In the genomic region with DNA sequence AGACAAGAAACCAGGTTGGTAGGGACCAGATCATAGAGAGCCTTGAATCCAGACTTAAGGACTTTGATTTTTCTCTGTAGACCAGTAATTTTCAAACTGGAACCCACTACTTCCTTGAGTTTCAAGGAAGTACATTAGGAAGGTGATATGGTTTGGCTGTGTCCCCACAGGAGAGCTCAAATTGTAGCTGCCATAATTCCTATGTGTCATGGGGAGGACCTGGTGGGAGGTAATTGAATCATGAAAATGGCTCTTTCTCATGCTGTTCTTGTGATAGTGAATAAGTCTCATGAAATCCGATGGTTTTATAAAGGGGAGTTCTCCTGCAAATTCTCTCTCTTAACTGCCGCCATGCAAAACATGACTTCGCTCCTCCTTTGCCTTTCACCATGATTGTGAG, we compare ENCODE assay signal across 35 cellular contexts.
"Had no signal": no experiment of that assay in that cellular context is flagged by ENCODE, and none has a peak within 500 bp of the region (broad histone marks: within the 10 kb centered on the region; RNA-seq: fewer than 3 reads in every experiment).

No MANE protein-coding gene starts in this region.

- DNase-seq: Karpas-422, Kasumi-1, MG63, MM.1S, MV-4-11, NCI-H1048, NCI-H1092, NCI-H1092 treated with DMSO at 0.1 percent for 48 hours, NCI-H1105, NCI-H1105 treated with DMSO at 0.1 percent for 48 hours, NCI-H1417, NCI-H1417 treated with DMSO at 0.1 percent for 48 hours, NCI-H1436, NCI-H1436 treated with DMSO at 0.1 percent for 48 hours, NCI-H146, NCI-H1694, NCI-H1694 treated with DMSO at 0.1 percent for 48 hours, NCI-H187, NCI-H187 treated with DMSO at 0.1 percent for 48 hours, NCI-H1930, NCI-H2029, NCI-H2029 treated with DMSO at 0.1 percent for 48 hours, NCI-H2081, NCI-H2081 treated with DMSO at 0.1 percent for 48 hours, NCI-H2107, NCI-H2171, NCI-H2171 treated with DMSO at 0.1 percent for 48 hours, NCI-H2227 treated with DMSO at 0.1 percent for 48 hours, NCI-H226, NCI-H345, NCI-H446, NCI-H446 treated with DMSO at 0.1 percent for 48 hours, NCI-H510A, NCI-H510A treated with DMSO at 0.1 percent for 48 hours, NCI-H524 had no signal

- H3K27me3 ChIP-seq: MG63 had no signal

- H3K4me3 ChIP-seq: MG63 had no signal

- H3K36me3 ChIP-seq: MG63 had no signal

- H3K9me3 ChIP-seq: MG63 had no signal
